ENCODE assay signal across 22 cellular contexts in the genomic region with DNA sequence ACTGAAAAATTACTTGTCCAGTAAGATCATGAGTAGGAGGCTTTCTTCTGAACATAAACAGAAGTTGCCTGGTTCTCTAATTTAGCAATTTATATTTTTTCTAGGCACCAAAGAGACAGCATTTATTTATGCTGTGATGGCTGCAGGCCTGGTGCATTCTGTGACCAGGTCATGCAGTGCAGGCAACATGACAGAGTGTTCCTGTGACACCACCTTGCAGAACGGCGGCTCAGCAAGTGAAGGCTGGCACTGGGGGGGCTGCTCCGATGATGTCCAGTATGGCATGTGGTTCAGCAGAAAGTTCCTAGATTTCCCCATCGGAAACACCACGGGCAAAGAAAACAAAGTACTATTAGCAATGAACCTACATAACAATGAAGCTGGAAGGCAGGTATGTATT. TPM values are rescaled to one million over a fixed set of nuclear protein-coding genes. Genes with fewer than 3 reads are reported as not detected.
DNase-seq lines count a peak whose midpoint lies in the region; ATAC-seq and TF ChIP-seq lines count a peak whose summit lies in the region.
"Had no signal": no experiment of that assay in that cellular context is flagged by ENCODE, and none has a peak within 500 bp of the region (broad histone marks: within the 10 kb centered on the region; RNA-seq: fewer than 3 reads in every experiment).

No MANE protein-coding gene starts in this region.

- H3K27ac Mint-ChIP-seq in activated B cell treated with CpG ODN at 0.5 μM for 24 hours (peak overlapping the region; percentile 35), nephron progenitor cell (no peak overlapping the region)
- no peak overlapping the region for H3K27ac Mint-ChIP-seq in activated T-helper 1 cell treated with anti-CD3 and anti-CD28 coated beads, Interleukin-12 subunit alpha, Interleukin-12 subunit beta, Interleukin-2, Interleukin-4 antibody, amounts not matched to agents 30 ng/mL and 10 ng/mL and 1 ng/mL, durations not matched to agents 14 hours and 24 hours and 36 hours
- H3K27ac Mint-ChIP-seq: CD4-positive, alpha-beta memory T cell; H9 had no signal

- H3K4me3 Mint-ChIP-seq in activated B cell treated with CpG ODN at 0.5 μM for 24 hours (peak overlapping the region; percentile 53), nephron progenitor cell (peak overlapping the region; percentile 38)
- H3K4me3 Mint-ChIP-seq in activated T-helper 1 cell treated with anti-CD3 and anti-CD28 coated beads, Interleukin-12 subunit alpha, Interleukin-12 subunit beta, Interleukin-2, Interleukin-4 antibody, amounts not matched to agents 30 ng/mL and 10 ng/mL and 1 ng/mL, durations not matched to agents 14 hours and 24 hours and 36 hours: no peak overlapping the region
- H3K4me3 Mint-ChIP-seq: CD4-positive, alpha-beta memory T cell had no signal

- H3K4me1 Mint-ChIP-seq in activated B cell treated with CpG ODN at 0.5 μM for 24 hours (peaks cover 32% of the 10 kb centered on the region), nephron progenitor cell (peaks cover 28% of the 10 kb centered on the region)
- peaks cover 21% of the 10 kb centered on the region for H3K4me1 Mint-ChIP-seq in activated T-helper 1 cell treated with anti-CD3 and anti-CD28 coated beads, Interleukin-12 subunit alpha, Interleukin-12 subunit beta, Interleukin-2, Interleukin-4 antibody, amounts not matched to agents 30 ng/mL and 10 ng/mL and 1 ng/mL, durations not matched to agents 14 hours and 24 hours and 36 hours (ENCODE audit: low read depth)

- intact Hi-C loops in activated B cell treated with CpG ODN at 0.5 μM for 24 hours (cut with micrococcal nuclease): no loop called here
- intact Hi-C loops in activated T-helper 1 cell treated with anti-CD3 and anti-CD28 coated beads, Interleukin-12 subunit alpha, Interleukin-12 subunit beta, Interleukin-2, Interleukin-4 antibody, amounts not matched to agents 30 ng/mL and 10 ng/mL and 1 ng/mL, durations not matched to agents 14 hours and 24 hours and 36 hours (cut with micrococcal nuclease): loop anchor here (5.0 to 10.0 kb wide), 2 partner anchors 344 to 663 kb away; a partner anchor contains a TSS

- no peaks in the 10 kb centered on the region for H3K9me3 Mint-ChIP-seq in activated B cell treated with CpG ODN at 0.5 μM for 24 hours
- H3K9me3 Mint-ChIP-seq in nephron progenitor cell: peaks cover 4% of the 10 kb centered on the region
- H3K9me3 Mint-ChIP-seq in activated T-helper 1 cell treated with anti-CD3 and anti-CD28 coated beads, Interleukin-12 subunit alpha, Interleukin-12 subunit beta, Interleukin-2, Interleukin-4 antibody, amounts not matched to agents 30 ng/mL and 10 ng/mL and 1 ng/mL, durations not matched to agents 14 hours and 24 hours and 36 hours: no peaks in the 10 kb centered on the region
- H3K9me3 Mint-ChIP-seq: CD4-positive, alpha-beta memory T cell; H9; IgD-negative memory B cell had no signal

- POLR2A ChIA-PET in activated B cell treated with CpG ODN at 0.5 μM for 24 hours (lab: Charles Lee): no interaction called here

- peaks cover 11% of the 10 kb centered on the region for H3K27me3 Mint-ChIP-seq in activated B cell treated with CpG ODN at 0.5 μM for 24 hours
- peaks cover 48% of the 10 kb centered on the region for H3K27me3 Mint-ChIP-seq in nephron progenitor cell (ENCODE audit: low read depth, poor library complexity)
- H3K27me3 Mint-ChIP-seq in activated T-helper 1 cell treated with anti-CD3 and anti-CD28 coated beads, Interleukin-12 subunit alpha, Interleukin-12 subunit beta, Interleukin-2, Interleukin-4 antibody, amounts not matched to agents 30 ng/mL and 10 ng/mL and 1 ng/mL, durations not matched to agents 14 hours and 24 hours and 36 hours (ENCODE audit: insufficient read depth): peaks cover 56% of the 10 kb centered on the region

- CTCF ChIA-PET in activated B cell treated with CpG ODN at 0.5 μM for 24 hours (lab: Charles Lee): interaction anchor here (1.1 to 1.4 kb wide), 2 partner anchors 64 to 168 kb away, joined by 3 to 5 read pairs; no protein-coding TSS in a partner anchor

- H3K36me3 Mint-ChIP-seq in activated B cell treated with CpG ODN at 0.5 μM for 24 hours (ENCODE audit: low read depth): peaks cover 19% of the 10 kb centered on the region
- H3K36me3 Mint-ChIP-seq in nephron progenitor cell (ENCODE audit: low read depth): no peaks in the 10 kb centered on the region
- H3K36me3 Mint-ChIP-seq in activated T-helper 1 cell treated with anti-CD3 and anti-CD28 coated beads, Interleukin-12 subunit alpha, Interleukin-12 subunit beta, Interleukin-2, Interleukin-4 antibody, amounts not matched to agents 30 ng/mL and 10 ng/mL and 1 ng/mL, durations not matched to agents 14 hours and 24 hours and 36 hours (ENCODE audit: low read depth): no peaks in the 10 kb centered on the region
- H3K36me3 Mint-ChIP-seq: CD4-positive, alpha-beta memory T cell; IgD-negative memory B cell had no signal

- TF ChIP-seq CTCF in activated B cell treated with CpG ODN at 0.5 μM for 24 hours (IDR thresholded peaks at IDR 0.05) (no peak), nephron progenitor cell (IDR thresholded peaks at IDR 0.05) (no peak)

- ATAC-seq in activated B cell treated with CpG ODN at 0.5 μM for 24 hours (ENCODE audit: low read depth): no peak

- DNase-seq in NCI-H69 (lab: John Stamatoyannopoulos, UW) (peak; percentile 71), activated B cell treated with CpG ODN at 0.5 μM for 24 hours (no peak), nephron progenitor cell (peak; percentile 10), islet precursor cell (no peak), iPS-NIHi11 (ENCODE audit: low spot score) (no peak)
- no peak for DNase-seq in activated CD4-positive, alpha-beta T cell treated with anti-CD3 and anti-CD28 coated beads for 4 hours
- DNase-seq in activated T-helper 1 cell treated with anti-CD3 and anti-CD28 coated beads, Interleukin-12 subunit alpha, Interleukin-12 subunit beta, Interleukin-2, Interleukin-4 antibody, amounts not matched to agents 30 ng/mL and 10 ng/mL and 1 ng/mL, durations not matched to agents 14 hours and 24 hours and 36 hours (ENCODE audit: low spot score): no peak
- DNase-seq: CD4-positive, alpha-beta memory T cell; DMS153; GDM1; H9; Kasumi-1; MG63; NCI-H1048; NCI-H1436 treated with DMSO at 0.1 percent for 48 hours; NCI-H2081; NCI-H446 treated with DMSO at 0.1 percent for 48 hours; OCI-M1; SIG-M5 had no signal

RNA-seq across cellular contexts. Expression of a gene that starts 2.8 kb away (rescaled TPM):
- total RNA-seq in activated B cell treated with CpG ODN at 0.5 μM for 24 hours: 4.9 and 6.7 TPM in 2 replicates
- not detected in 2 replicates for total RNA-seq in activated T-helper 1 cell treated with anti-CD3 and anti-CD28 coated beads, Interleukin-12 subunit alpha, Interleukin-12 subunit beta, Interleukin-2, Interleukin-4 antibody, amounts not matched to agents 30 ng/mL and 10 ng/mL and 1 ng/mL, durations not matched to agents 14 hours and 24 hours and 36 hours
- total RNA-seq: CD4-positive, alpha-beta memory T cell; H9; HT1080; RPMI7951 had no signal

Comparison
In these comparisons a context has a peak if more than half of its experiments do, and no peak if none do; other contexts are left out.
1. DNase-seq: peak in NCI-H69 (single experiment) and nephron progenitor cell (single experiment); none in activated B cell treated with CpG ODN at 0.5 μM for 24 hours (single experiment), islet precursor cell (single experiment), activated CD4-positive, alpha-beta T cell treated with anti-CD3 and anti-CD28 coated beads for 4 hours (0 of 2), activated T-helper 1 cell treated with anti-CD3 and anti-CD28 coated beads, Interleukin-12 subunit alpha, Interleukin-12 subunit beta, Interleukin-2, Interleukin-4 antibody, amounts not matched to agents 30 ng/mL and 10 ng/mL and 1 ng/mL, durations not matched to agents 14 hours and 24 hours and 36 hours (single experiment) and iPS-NIHi11 (single experiment).